Comparison of ENCODE assay signal across 16 cellular contexts in the genomic region with DNA sequence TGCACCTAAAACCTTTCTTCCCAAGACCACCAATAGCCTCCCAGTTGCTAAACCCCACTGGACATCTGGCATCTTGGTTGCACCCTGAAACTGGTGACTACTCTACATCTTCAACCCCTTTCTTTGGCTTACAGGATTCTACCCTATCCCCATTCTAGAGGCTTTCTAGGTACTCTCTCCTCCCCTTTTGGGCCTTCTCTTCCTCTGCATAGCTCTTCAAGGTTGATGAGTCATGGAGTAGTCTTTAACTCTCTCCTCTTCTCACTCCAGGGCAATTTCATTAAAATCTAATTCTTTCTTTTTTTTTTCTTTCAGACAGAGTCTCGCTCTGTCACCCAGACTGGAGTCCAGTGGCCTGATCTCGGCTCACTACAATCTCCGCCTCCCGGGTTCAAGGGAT. TPM values are rescaled to one million over a fixed set of nuclear protein-coding genes. Genes with fewer than 3 reads are reported as not detected.
"Had no signal": no experiment of that assay in that cellular context is flagged by ENCODE, and none has a peak within 500 bp of the region (broad histone marks: within the 10 kb centered on the region; RNA-seq: fewer than 3 reads in every experiment).

No MANE protein-coding gene starts in this region.

- H3K4me1 Mint-ChIP-seq: naive thymus-derived CD8-positive, alpha-beta T cell; stimulated activated memory B cell treated with anti-CD40 and anti-IgM and Interleukin-4, amounts not matched to agents 10 μg/mL and 1 μg/mL and 100 μg/mL, for 72 hours had no signal

- H3K9me3 ChIP-seq: ascending aorta, mucosa of descending colon, tibial nerve had no signal

- H3K27me3 Mint-ChIP-seq: activated CD4-positive, alpha-beta T cell treated with anti-CD3 and anti-CD28 coated beads for 36 hours; activated CD8-positive, alpha-beta T cell treated with anti-CD3 and anti-CD28 coated beads for 36 hours; naive thymus-derived CD8-positive, alpha-beta T cell; progenitor cell of endocrine pancreas; stimulated activated memory B cell treated with anti-CD40 and anti-IgM and Interleukin-4, amounts not matched to agents 10 μg/mL and 1 μg/mL and 100 μg/mL, for 72 hours had no signal

- H3K9me3 Mint-ChIP-seq: activated CD8-positive, alpha-beta T cell treated with anti-CD3 and anti-CD28 coated beads for 36 hours; naive thymus-derived CD8-positive, alpha-beta T cell; stimulated activated memory B cell treated with anti-CD40 and anti-IgM and Interleukin-4, amounts not matched to agents 10 μg/mL and 1 μg/mL and 100 μg/mL, for 72 hours had no signal

- H3K4me3 ChIP-seq: ascending aorta, mucosa of descending colon, tibial nerve had no signal

- ATAC-seq: activated CD4-positive, alpha-beta T cell treated with anti-CD3 and anti-CD28 coated beads for 36 hours; activated CD8-positive, alpha-beta T cell treated with anti-CD3 and anti-CD28 coated beads for 36 hours; mucosa of descending colon; naive thymus-derived CD8-positive, alpha-beta T cell; right cardiac atrium; stimulated activated memory B cell treated with anti-CD40 and anti-IgM and Interleukin-4, amounts not matched to agents 10 μg/mL and 1 μg/mL and 100 μg/mL, for 72 hours had no signal

- H3K4me1 ChIP-seq: ascending aorta, tibial nerve had no signal

- H3K27ac ChIP-seq: ascending aorta, tibial nerve, WERI-Rb-1 had no signal

- DNase-seq: activated CD4-positive, alpha-beta T cell treated with anti-CD3 and anti-CD28 coated beads for 36 hours; activated CD8-positive, alpha-beta memory T cell treated with anti-CD3 and anti-CD28 coated beads, Interleukin-2, amount 50 U/mL, for 48 hours; activated CD8-positive, alpha-beta T cell treated with anti-CD3 and anti-CD28 coated beads for 36 hours; activated naive CD4-positive, alpha-beta T cell; mucosa of descending colon; naive thymus-derived CD8-positive, alpha-beta T cell; nucleus accumbens; right cardiac atrium; WERI-Rb-1 had no signal

- H3K36me3 ChIP-seq: ascending aorta, tibial nerve, WERI-Rb-1 had no signal

- H3K27me3 ChIP-seq: ascending aorta had no signal

- H3K36me3 Mint-ChIP-seq: stimulated activated memory B cell treated with anti-CD40 and anti-IgM and Interleukin-4, amounts not matched to agents 10 μg/mL and 1 μg/mL and 100 μg/mL, for 72 hours had no signal

- H3K4me3 Mint-ChIP-seq: activated CD4-positive, alpha-beta T cell treated with anti-CD3 and anti-CD28 coated beads for 36 hours; activated CD8-positive, alpha-beta T cell treated with anti-CD3 and anti-CD28 coated beads for 36 hours; naive thymus-derived CD8-positive, alpha-beta T cell; stimulated activated memory B cell treated with anti-CD40 and anti-IgM and Interleukin-4, amounts not matched to agents 10 μg/mL and 1 μg/mL and 100 μg/mL, for 72 hours had no signal

- H3K27ac Mint-ChIP-seq: activated CD4-positive, alpha-beta T cell treated with anti-CD3 and anti-CD28 coated beads for 36 hours; activated CD8-positive, alpha-beta T cell treated with anti-CD3 and anti-CD28 coated beads for 36 hours; naive thymus-derived CD8-positive, alpha-beta T cell; progenitor cell of endocrine pancreas; stimulated activated memory B cell treated with anti-CD40 and anti-IgM and Interleukin-4, amounts not matched to agents 10 μg/mL and 1 μg/mL and 100 μg/mL, for 72 hours had no signal

RNA-seq across cellular contexts. Expression of a gene that starts 16.8 kb away (rescaled TPM):
- total RNA-seq: ascending aorta had no signal

RNA-seq across cellular contexts. Expression of a gene that starts 16.9 kb away (rescaled TPM):
- total RNA-seq: ascending aorta; endothelial cell of umbilical vein; fibroblast of lung; lung microvascular endothelial cell; mucosa of descending colon; naive thymus-derived CD8-positive, alpha-beta T cell had no signal
- polyA plus RNA-seq: endothelial cell of umbilical vein; fibroblast of lung; naive thymus-derived CD8-positive, alpha-beta T cell had no signal
